In genomic region chr15:83068054-83068453, GRCh38 we compare ENCODE assay signal across 10 cellular contexts. TPM values are rescaled to one million over a fixed set of nuclear protein-coding genes. Genes with fewer than 3 reads are reported as not detected.
DNase-seq lines count a peak whose midpoint lies in the region; ATAC-seq, FAIRE-seq and TF ChIP-seq lines count a peak whose summit lies in the region.
"Had no signal": no experiment of that assay in that cellular context is flagged by ENCODE, and none has a peak within 500 bp of the region (broad histone marks: within the 10 kb centered on the region; RNA-seq: fewer than 3 reads in every experiment).

No MANE protein-coding gene starts in this region.

- H3K9me3 Mint-ChIP-seq in CD8-positive, alpha-beta memory T cell = peaks cover 0 to 8% (median 5%) of the 10 kb centered on the region in 5 donors

- H2AFZ ChIP-seq in OCI-LY7 (ENCODE audit: low read length) (peak overlapping the region; percentile 85; the same call in 1 of the 2 replicates), H1 (ENCODE audit: low read length) (no peak overlapping the region), trophoblast cell (ENCODE audit: insufficient read depth, low read length, poor library complexity) (no peak overlapping the region)

- H2BK120ac ChIP-seq in H1 (replicated peaks; ENCODE audit: low read depth, low read length) = no peak overlapping the region
- H2BK120ac ChIP-seq in trophoblast cell (ENCODE audit: insufficient read depth, low read length, poor library complexity) = no peak overlapping the region

- H3K4me1 Mint-ChIP-seq in CD8-positive, alpha-beta memory T cell = peaks cover 0 to 17% (median 8%) of the 10 kb centered on the region in 3 donors

- H2BK12ac ChIP-seq in H1 (ENCODE audit: low read depth, low read length) (no peak overlapping the region), trophoblast cell (ENCODE audit: low read length) (no peak overlapping the region)

- H2BK20ac ChIP-seq in H1 (ENCODE audit: low read length) = no peak overlapping the region

- no peak overlapping the region for H3K4me3 ChIP-seq in CD8-positive, alpha-beta memory T cell (ENCODE audit: low read length)
- H3K4me3 ChIP-seq in OCI-LY7 (ENCODE audit: low read depth, low read length, poor library complexity, severe bottlenecking) (peak overlapping the region; percentile 80), H1 (ENCODE audit: extremely low read depth in 1 of 4, insufficient read depth in 2 of 4, low read depth in 3 of 4, low read length in 4 of 4) (no peak overlapping the region), trophoblast cell (ENCODE audit: low read depth, low read length) (no peak overlapping the region)

- H2AK5ac ChIP-seq in H1 (ENCODE audit: low read depth, low read length) = no peak overlapping the region
- H2AK5ac ChIP-seq in trophoblast cell (ENCODE audit: low read length) = no peak overlapping the region

- no peak for DNase-seq in CD8-positive, alpha-beta memory T cell
- DNase-seq in OCI-LY7 (ENCODE audit: low spot score) (peak; percentile 21), H1 (ENCODE audit: low read depth in 1 of 2, low spot score in 2 of 2) (no peak), trophoblast cell (no peak), D721Med (ENCODE audit: insufficient read length, low spot score) (no peak), NCI-H2171 (lab: John Stamatoyannopoulos, UW) (no peak)
- DNase-seq: NCI-H226 had no signal

- H3K23me2 ChIP-seq in H1 (ENCODE audit: low read depth, low read length) = no peaks in the 10 kb centered on the region; the same call in 1 of the 2 replicates

- peaks cover 31% of the 10 kb centered on the region for H4K20me1 ChIP-seq in OCI-LY7 (ENCODE audit: insufficient read depth, low read length)
- peaks cover 4% of the 10 kb centered on the region in 2 experiments for H4K20me1 ChIP-seq in H1 (replicated peaks in 1 of 2; ENCODE audit: control insufficient read depth in 1 of 2, insufficient read depth in 2 of 2, low read length in 2 of 2)

- H3K9me3 ChIP-seq in CD8-positive, alpha-beta memory T cell (ENCODE audit: low read length) = no peaks in the 10 kb centered on the region
- H3K9me3 ChIP-seq in OCI-LY7 (ENCODE audit: low read length) (peaks cover 22% of the 10 kb centered on the region), H1 (ENCODE audit: insufficient read depth in 2 of 2, low read depth in 1 of 2, low read length in 1 of 2) (peaks cover under 1 to 7% of the 10 kb centered on the region in 2 experiments; a peak in 3 of 4 replicates), trophoblast cell (ENCODE audit: insufficient read depth, low read depth, low read length) (no peaks in the 10 kb centered on the region)

- H3K4me2 ChIP-seq in OCI-LY7 (ENCODE audit: low read length) (peak overlapping the region; percentile 89), H1 (ENCODE audit: insufficient read depth in 1 of 2, low read depth in 2 of 2, low read length in 2 of 2) (no peak overlapping the region), trophoblast cell (ENCODE audit: low read length) (no peak overlapping the region)

- 89% methylated on average over 6 of the region's 6 CpGs; no CpG with 5 or more reads in 1 of the 2 experiments for WGBS in H1 (ENCODE audit: extremely low coverage in 1 of 2, insufficient coverage in 1 of 2, insufficient read length in 1 of 2, insufficient replicate concordance in 2 of 2, low coverage in 1 of 2, low lambda C conversion rate in 2 of 2, missing lambda C conversion rate in 1 of 2), 2 experiments
- WGBS in trophoblast cell (ENCODE audit: extremely low coverage, insufficient coverage, insufficient read length) = no CpG with 5 or more reads among the region's 6 CpGs

- intact Hi-C loops in OCI-LY7 (cut with micrococcal nuclease; ENCODE audit: unreplicated experiment) = no loop called here

- CTCF ChIA-PET in CD8-positive, alpha-beta memory T cell (lab: Charles Lee) = interaction anchor here (1.2 to 2.0 kb wide), 2 partner anchors 57 to 68 kb away, joined by 4 to 8 read pairs; partner anchors contain the start of gene C15orf40
- CTCF ChIA-PET in OCI-LY7 (lab: Charles Lee; ENCODE audit: unreplicated experiment) (interaction anchor here (1.3 kb wide), 1 partner anchor 57 kb away, joined by 6 read pairs; the partner anchor contains the start of gene C15orf40), H1 (lab: Charles Lee; ENCODE audit: partially characterized antibody) (interaction anchor here (1.3 to 1.6 kb wide), 3 partner anchors 10 to 57 kb away, joined by 3 read pairs; partner anchors contain the start of gene C15orf40)

- H4K91ac ChIP-seq in H1 (replicated peaks; ENCODE audit: insufficient read length, low read length) (peak overlapping the region; percentile 6), trophoblast cell (ENCODE audit: low read depth, low read length) (no peak overlapping the region)

- no peaks in the 10 kb centered on the region for H3K27me3 ChIP-seq in CD8-positive, alpha-beta memory T cell (ENCODE audit: insufficient read depth, low read length, poor library complexity, severe bottlenecking)
- no peaks in the 10 kb centered on the region for H3K27me3 ChIP-seq in H1 (replicated peaks in 1 of 4; ENCODE audit: control insufficient read depth in 3 of 4, extremely low read depth in 1 of 4, insufficient read depth in 3 of 4, low read length in 3 of 4)
- no peaks in the 10 kb centered on the region for H3K27me3 ChIP-seq in trophoblast cell (ENCODE audit: insufficient read depth, low read length)

- no peak overlapping the region for H4K12ac ChIP-seq in trophoblast cell (ENCODE audit: low read depth, low read length)

- no peak overlapping the region for H3K23ac ChIP-seq in H1 (ENCODE audit: insufficient read length)
- no peak overlapping the region for H3K23ac ChIP-seq in trophoblast cell (ENCODE audit: low read length)

- H3K18ac ChIP-seq in H1 (ENCODE audit: extremely low read depth, low read length) (no peak overlapping the region), trophoblast cell (ENCODE audit: low read length) (no peak overlapping the region)

- no peak overlapping the region for H3K56ac ChIP-seq in H1 (replicated peaks; ENCODE audit: insufficient read length, low read depth, low read length)

- no peak overlapping the region for H4K5ac ChIP-seq in H1 (ENCODE audit: insufficient read length, low read depth, low read length)

- H3K27ac Mint-ChIP-seq in CD8-positive, alpha-beta memory T cell = peak overlapping the region; percentile 30 to 91 (median 82)

- peak overlapping the region in 5 of 7 donors; percentile 69 to 89 (median 81) for H3K4me3 Mint-ChIP-seq in CD8-positive, alpha-beta memory T cell

- TF ChIP-seq EP300 in H1 (IDR thresholded peaks at IDR 0.05; ENCODE audit: borderline replicate concordance in 1 of 2, low read depth in 2 of 2, low read length in 2 of 2) = no peak

- H3K27ac ChIP-seq in CD8-positive, alpha-beta memory T cell (ENCODE audit: low read depth, low read length) = peak overlapping the region; percentile 88
- H3K27ac ChIP-seq in OCI-LY7 (ENCODE audit: low read depth, low read length, poor library complexity, severe bottlenecking) (peak overlapping the region; percentile 82), H1 (ENCODE audit: low read depth, low read length) (no peak overlapping the region), trophoblast cell (ENCODE audit: low read depth, low read length) (no peak overlapping the region)

- H4K8ac ChIP-seq in H1 (ENCODE audit: extremely low read depth, insufficient read depth, low read length) (no peak overlapping the region), trophoblast cell (ENCODE audit: low read depth, low read length) (peak overlapping the region; percentile 83)

- TF ChIP-seq RAD21 in H1 (IDR thresholded peaks at IDR 0.05 in 1 of 2, conservative IDR thresholded peaks at IDR 0.05 in 1 of 2; ENCODE audit: low read depth in 2 of 2, low read length in 2 of 2) = no peak

- no peak overlapping the region for H3K14ac ChIP-seq in H1 (ENCODE audit: insufficient read length)
- no peak overlapping the region for H3K14ac ChIP-seq in trophoblast cell (ENCODE audit: low read length)

- POLR2A ChIA-PET in CD8-positive, alpha-beta memory T cell (lab: Charles Lee) = interaction anchor here (2.2 kb wide), 1 partner anchor 57 kb away, joined by 11 read pairs; the partner anchor contains the start of gene C15orf40
- POLR2A ChIA-PET in OCI-LY7 (lab: Charles Lee) (interaction anchor here (0.7 to 3.7 kb wide), 6 partner anchors 14 to 141 kb away, joined by 3 to 17 read pairs (median 3); partner anchors contain the start of gene TM6SF1), H1 (lab: Charles Lee; ENCODE audit: partially characterized antibody) (interaction anchor here (1.2 to 3.3 kb wide), 5 partner anchors 10 to 65 kb away, joined by 3 to 22 read pairs (median 3); partner anchors contain the start of gene TM6SF1)

- no peak overlapping the region for H2BK15ac ChIP-seq in H1 (ENCODE audit: low read length)

- peaks cover 0 to 5% (median 4%) of the 10 kb centered on the region in 3 donors for H3K36me3 Mint-ChIP-seq in CD8-positive, alpha-beta memory T cell

- H3K9ac ChIP-seq in H1 (replicated peaks in 1 of 4; ENCODE audit: extremely low read depth in 1 of 4, low read depth in 3 of 4, low read length in 3 of 4) = no peak overlapping the region
- H3K9ac ChIP-seq in trophoblast cell (ENCODE audit: low read length) = no peak overlapping the region

- TF ChIP-seq CTCF in OCI-LY7 (conservative IDR thresholded peaks at IDR 0.05; ENCODE audit: low read length) (no peak), H1 (IDR thresholded peaks at IDR 0.05; ENCODE audit: control extremely low read depth in 1 of 3, insufficient read depth in 1 of 3, low read depth in 1 of 3, low read length in 3 of 3) (no peak), D721Med (IDR thresholded peaks at IDR 0.05; ENCODE audit: insufficient read depth, missing control alignments) (no peak)

- no peak for ATAC-seq in HG03135 (IDR thresholded peaks at IDR 0.05; ENCODE audit: unreplicated experiment)
- ATAC-seq in HG03108 (IDR thresholded peaks at IDR 0.05; ENCODE audit: unreplicated experiment) = no peak

- no peaks in the 10 kb centered on the region for H3K9me2 ChIP-seq in OCI-LY7 (ENCODE audit: insufficient read depth, low read length)

- H2BK5ac ChIP-seq in H1 (ENCODE audit: low read depth, low read length) (no peak overlapping the region), trophoblast cell (ENCODE audit: low read depth, low read length, poor library complexity) (no peak overlapping the region)

- H3K79me1 ChIP-seq in H1 (ENCODE audit: low read depth, low read length) (no peaks in the 10 kb centered on the region), trophoblast cell (ENCODE audit: low read length) (peaks cover 12% of the 10 kb centered on the region)

- H3K36me3 ChIP-seq in CD8-positive, alpha-beta memory T cell (ENCODE audit: insufficient read depth, low read length) = no peaks in the 10 kb centered on the region
- H3K36me3 ChIP-seq in OCI-LY7 (ENCODE audit: insufficient read depth, low read length) (peaks cover 30% of the 10 kb centered on the region), H1 (ENCODE audit: control insufficient read depth in 2 of 4, insufficient read depth in 4 of 4, low read length in 3 of 4) (no peaks in the 10 kb centered on the region; a peak in 1 of 8 replicates), trophoblast cell (ENCODE audit: control insufficient read depth in 1 of 2, insufficient read depth in 2 of 2, low read length in 2 of 2) (no peaks in the 10 kb centered on the region)

- peaks cover 3 to 6% of the 10 kb centered on the region in 2 donors for H3K27me3 Mint-ChIP-seq in CD8-positive, alpha-beta memory T cell

- FAIRE-seq in H1 (lab: Jason Lieb, UNC) (no peak), D721Med (lab: Jason Lieb, UNC) (no peak)
- FAIRE-seq: G401.6 had no signal

- no peak for TF ChIP-seq POLR2A in H1 (IDR thresholded peaks at IDR 0.05; ENCODE audit: control extremely low read depth in 1 of 2, low read depth in 2 of 2, low read length in 2 of 2)

- H3K4me1 ChIP-seq in CD8-positive, alpha-beta memory T cell (ENCODE audit: insufficient read depth, low read length) = peaks cover 32% of the 10 kb centered on the region
- H3K4me1 ChIP-seq in OCI-LY7 (ENCODE audit: insufficient read depth, low read length, poor library complexity, severe bottlenecking) (peaks cover 33% of the 10 kb centered on the region), H1 (replicated peaks in 1 of 4; ENCODE audit: control insufficient read depth in 3 of 4, insufficient read depth in 4 of 4, low read length in 3 of 4) (peaks cover 3 to 23% (median 8%) of the 10 kb centered on the region in 4 experiments; a peak in 6 of 7 replicates), trophoblast cell (ENCODE audit: control insufficient read depth in 1 of 2, insufficient read depth in 2 of 2, low read length in 2 of 2) (peaks cover 3 to 6% of the 10 kb centered on the region in 2 experiments)

- no TSS peak for BruUV-seq in OCI-LY7 (replicated peaks; lab: Mats Ljungman, UMichigan)

- peaks cover 38% of the 10 kb centered on the region for H3K79me2 ChIP-seq in OCI-LY7 (ENCODE audit: insufficient read depth, low read depth, low read length)
- H3K79me2 ChIP-seq in H1 (ENCODE audit: control insufficient read depth in 1 of 2, insufficient read depth in 2 of 2, low read length in 2 of 2) = peaks cover 15 to 34% of the 10 kb centered on the region in 2 experiments; a peak in 3 of 4 replicates
- peaks cover 9% of the 10 kb centered on the region for H3K79me2 ChIP-seq in trophoblast cell (ENCODE audit: control insufficient read depth, insufficient read depth, low read length, poor library complexity)

- H3K4ac ChIP-seq in H1 (replicated peaks; ENCODE audit: insufficient read length, low read depth, low read length) (no peak overlapping the region), trophoblast cell (ENCODE audit: low read depth, low read length) (no peak overlapping the region)

RNA-seq across cellular contexts. Expression of gene BTBD1, which starts 1.0 kb away (rescaled TPM):
- 10 to 100 TPM; 55.5 to 57.7 TPM for total RNA-seq in CD8-positive, alpha-beta memory T cell
- polyA plus RNA-seq in CD8-positive, alpha-beta memory T cell = 47.4 TPM
- total RNA-seq in OCI-LY7 (2014; rRNA removed; shearing (Covaris generic)) = 95.4 and 99.5 TPM in 2 replicates
- total RNA-seq in OCI-LY7 (2022) = 90.2 and 92.6 TPM in 2 replicates
- 35.3 and 39.5 TPM in 2 replicates for total RNA-seq in H1 (2021; fragmentation: NEBNext Ultra II Directional; extraction: Animal tissue kit (Norgen Biotek cat#: 25700))
- 18.6 and 18.8 TPM in 2 replicates for polyA plus RNA-seq in H1 (2011; rRNA removed)
- 20.4 TPM for polyA plus RNA-seq in H1 (2011; cell fraction: cytosol; rRNA removed)
- 22.3 TPM for polyA plus RNA-seq in H1 (2011; cell fraction: nucleus; rRNA removed)
- 17.3 to 29.8 TPM (median 20.1 TPM) in 4 replicates for polyA plus RNA-seq in H1 (2012, experiment 1 of 2)
- polyA plus RNA-seq in H1 (2012, experiment 2 of 2) = 3.3 TPM
- polyA plus RNA-seq in H1 (2013, experiment 1 of 2) = 22.3 TPM
- polyA plus RNA-seq in H1 (2013, experiment 2 of 2) = 22.0 TPM
- 28.9 and 44.8 TPM in 2 replicates for polyA minus RNA-seq in H1 (2011; rRNA and poly(A)+ RNA removed)
- 28.5 TPM for polyA minus RNA-seq in H1 (2011; cell fraction: cytosol; rRNA and poly(A)+ RNA removed)
- 47.2 TPM for polyA minus RNA-seq in H1 (2011; cell fraction: nucleus; rRNA and poly(A)+ RNA removed)
- 24.5 and 25.2 TPM in 2 replicates for polyA plus RNA-seq in trophoblast cell (2013)

RNA-seq across cellular contexts. Expression of gene TM6SF1, which starts 39.4 kb away (rescaled TPM):
- under 1 TPM; 0.55 to 0.78 TPM for total RNA-seq in CD8-positive, alpha-beta memory T cell
- polyA plus RNA-seq in CD8-positive, alpha-beta memory T cell = 0.26 TPM
- 20.2 and 27.2 TPM in 2 replicates for total RNA-seq in OCI-LY7 (2014; rRNA removed; shearing (Covaris generic))
- 28.7 and 37.6 TPM in 2 replicates for total RNA-seq in OCI-LY7 (2022)
- 0.90 and 1.0 TPM in 2 replicates for total RNA-seq in H1 (2021; fragmentation: NEBNext Ultra II Directional; extraction: Animal tissue kit (Norgen Biotek cat#: 25700))
- polyA plus RNA-seq in H1 (2011; rRNA removed) = 0.74 and 0.86 TPM in 2 replicates
- polyA plus RNA-seq in H1 (2011; cell fraction: cytosol; rRNA removed) = 0.89 TPM
- polyA plus RNA-seq in H1 (2011; cell fraction: nucleus; rRNA removed) = 0.33 TPM
- polyA plus RNA-seq in H1 (2012, experiment 1 of 2) = 0.37 to 0.83 TPM (median 0.78 TPM) in 4 replicates
- polyA plus RNA-seq in H1 (2012, experiment 2 of 2) = not detected
- polyA plus RNA-seq in H1 (2013, experiment 1 of 2) = 1.1 TPM
- 1.2 TPM for polyA plus RNA-seq in H1 (2013, experiment 2 of 2)
- 0.54 TPM in 1 of 2 replicates, not detected in the other for polyA minus RNA-seq in H1 (2011; rRNA and poly(A)+ RNA removed)
- polyA minus RNA-seq in H1 (2011; cell fraction: cytosol; rRNA and poly(A)+ RNA removed) = not detected
- 0.40 TPM for polyA minus RNA-seq in H1 (2011; cell fraction: nucleus; rRNA and poly(A)+ RNA removed)
- 0.07 and 0.11 TPM in 2 replicates for polyA plus RNA-seq in trophoblast cell (2013)

RNA-seq across cellular contexts. Expression of gene C15orf40, which starts 56.6 kb away (rescaled TPM):
- 10 to 100 TPM; 34.2 to 36.6 TPM for total RNA-seq in CD8-positive, alpha-beta memory T cell
- polyA plus RNA-seq in CD8-positive, alpha-beta memory T cell = 58.1 TPM
- 29.9 and 33.8 TPM in 2 replicates for total RNA-seq in OCI-LY7 (2014; rRNA removed; shearing (Covaris generic))
- 37.9 and 45.8 TPM in 2 replicates for total RNA-seq in OCI-LY7 (2022)
- total RNA-seq in H1 (2021; fragmentation: NEBNext Ultra II Directional; extraction: Animal tissue kit (Norgen Biotek cat#: 25700)) = 10.7 and 21.8 TPM in 2 replicates
- 9.5 and 10.7 TPM in 2 replicates for polyA plus RNA-seq in H1 (2011; rRNA removed)
- polyA plus RNA-seq in H1 (2011; cell fraction: cytosol; rRNA removed) = 18.6 TPM
- polyA plus RNA-seq in H1 (2011; cell fraction: nucleus; rRNA removed) = 10.1 TPM
- 10.9 to 25.0 TPM (median 17.9 TPM) in 4 replicates for polyA plus RNA-seq in H1 (2012, experiment 1 of 2)
- 8.2 TPM for polyA plus RNA-seq in H1 (2012, experiment 2 of 2)
- 8.0 TPM for polyA plus RNA-seq in H1 (2013, experiment 1 of 2)
- polyA plus RNA-seq in H1 (2013, experiment 2 of 2) = 10.9 TPM
- 7.6 and 11.9 TPM in 2 replicates for polyA minus RNA-seq in H1 (2011; rRNA and poly(A)+ RNA removed)
- polyA minus RNA-seq in H1 (2011; cell fraction: cytosol; rRNA and poly(A)+ RNA removed) = 8.2 TPM
- 25.2 TPM for polyA minus RNA-seq in H1 (2011; cell fraction: nucleus; rRNA and poly(A)+ RNA removed)
- polyA plus RNA-seq in trophoblast cell (2013) = 8.7 and 9.5 TPM in 2 replicates

Comparison
In these comparisons a context has a peak if more than half of its experiments do, and no peak if none do; other contexts are left out.
1. H3K27ac ChIP-seq: peak in CD8-positive, alpha-beta memory T cell (single experiment) and OCI-LY7 (single experiment); none in H1 (single experiment) and trophoblast cell (single experiment).
2. RNA of gene TM6SF1, which starts 39.4 kb away (total RNA-seq): 20.2 to 37.6 TPM in OCI-LY7; 0.90 to 1.0 TPM in H1 and 0.55 to 0.78 TPM in CD8-positive, alpha-beta memory T cell; every median in the first group is over 10 times any median in the second.